In the genomic region with DNA sequence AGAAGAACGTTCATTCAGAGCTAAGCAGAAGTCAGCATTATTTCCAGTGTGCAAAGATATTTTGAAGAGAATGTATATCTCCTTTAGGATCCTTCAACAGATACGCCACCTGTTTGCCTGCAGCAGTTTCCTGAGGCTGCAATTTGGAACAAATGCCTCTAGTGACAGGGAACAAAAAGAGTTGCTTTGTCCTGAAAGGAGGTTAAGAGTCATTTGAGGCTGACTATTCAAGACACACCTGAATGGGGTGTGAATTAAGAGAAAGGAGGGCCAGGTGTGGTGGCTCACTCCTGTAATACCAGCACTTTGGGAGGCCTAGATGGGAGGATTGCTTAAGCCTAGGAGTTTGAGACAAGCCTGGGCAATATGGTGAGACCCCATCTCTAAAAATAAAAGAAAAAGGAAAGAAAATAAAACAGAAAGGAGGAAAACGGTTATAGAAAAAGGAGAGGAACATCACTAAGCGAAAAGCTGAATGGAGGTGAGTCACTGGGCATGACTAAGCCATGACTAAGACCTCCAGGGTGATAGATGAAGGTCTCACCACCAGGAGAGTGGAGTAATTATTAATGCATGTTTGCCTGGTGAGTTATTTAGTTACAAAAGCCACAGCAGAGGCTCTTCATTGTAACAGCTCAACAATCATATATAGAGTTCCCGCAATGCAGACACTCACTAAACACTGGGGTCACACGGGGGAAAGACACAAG, we compare ENCODE assay signal across 8 cellular contexts.
A peak's percentile ranks its signal among the peaks of the same experiment; 100 is the strongest.
DNase-seq lines count a peak whose midpoint lies in the region; ATAC-seq, FAIRE-seq and TF ChIP-seq lines count a peak whose summit lies in the region.

No MANE protein-coding gene starts in this region.

- H3K4me1 ChIP-seq in ovary (ENCODE audit: insufficient read depth), result no peaks in the 10 kb centered on the region

- H3K9me3 ChIP-seq in ovary, result no peaks in the 10 kb centered on the region

- FAIRE-seq in bronchial epithelial cell (lab: Jason Lieb, UNC), result peak; percentile 96

- no peak for TF ChIP-seq POLR2A in ovary (IDR thresholded peaks at IDR 0.05)

- TF ChIP-seq EP300 in ovary (IDR thresholded peaks at IDR 0.05), result no peak

- no peak overlapping the region for H3K27ac ChIP-seq in ovary

- H3K4me3 ChIP-seq in bronchial epithelial cell (ENCODE audit: low read depth, low read length), result no peak overlapping the region
- H3K4me3 ChIP-seq in ovary, result no peak overlapping the region

- TF ChIP-seq CTCF in bronchial epithelial cell (IDR thresholded peaks at IDR 0.05; ENCODE audit: insufficient read depth, low read length, severe bottlenecking) (peak; percentile 16), ovary (IDR thresholded peaks at IDR 0.05) (no peak)

- intact Hi-C loops in ovary (cut with DNase I), result loop anchor here in 1 of 4 donors (5.0 kb wide), 1 partner anchor 919 kb away; no protein-coding TSS in a partner anchor

- H3K36me3 ChIP-seq in bronchial epithelial cell (ENCODE audit: control insufficient read depth, insufficient read depth, low read length) (no peaks in the 10 kb centered on the region), ovary (no peaks in the 10 kb centered on the region)

- DNase-seq in 8988T, result peak; percentile 31
- peak; percentile 99 for DNase-seq in bronchial epithelial cell (ENCODE audit: low read depth)
- peak; percentile 2 to 30 (median 2) for DNase-seq in stimulated activated CD4-positive, alpha-beta T cell treated with anti-CD3 and anti-CD28 coated beads, TNF-alpha, amount 100 ng/mL, for 24 hours (ENCODE audit: low read depth in 3 of 3)
- DNase-seq in AML-193 (lab: John Stamatoyannopoulos, UW), result no peak
- no peak for DNase-seq in ovary
- no peak for DNase-seq in GF-D8 (lab: John Stamatoyannopoulos, UW)

- ATAC-seq in GM18907 (IDR thresholded peaks at IDR 0.05; ENCODE audit: unreplicated experiment) (peak; percentile 98), HG03432 (IDR thresholded peaks at IDR 0.05; ENCODE audit: unreplicated experiment) (peak; percentile 88)

- 78 to 85% (median 79%) methylated on average over 6 of the region's 6 CpGs for WGBS in ovary, 3 donors

- H3K27me3 ChIP-seq in bronchial epithelial cell (ENCODE audit: control insufficient read depth, insufficient read depth, low read length) (no peaks in the 10 kb centered on the region), ovary (no peaks in the 10 kb centered on the region)

Comparison
In these comparisons a context has a peak if more than half of its experiments do, and no peak if none do; other contexts are left out.
1. DNase-seq: peak in 8988T (single experiment), bronchial epithelial cell (single experiment) and stimulated activated CD4-positive, alpha-beta T cell treated with anti-CD3 and anti-CD28 coated beads, TNF-alpha, amount 100 ng/mL, for 24 hours (3 of 3); none in AML-193 (0 of 2), ovary (0 of 5) and GF-D8 (single experiment).